ENCODE assay signal across 8 cellular contexts in the genomic region with DNA sequence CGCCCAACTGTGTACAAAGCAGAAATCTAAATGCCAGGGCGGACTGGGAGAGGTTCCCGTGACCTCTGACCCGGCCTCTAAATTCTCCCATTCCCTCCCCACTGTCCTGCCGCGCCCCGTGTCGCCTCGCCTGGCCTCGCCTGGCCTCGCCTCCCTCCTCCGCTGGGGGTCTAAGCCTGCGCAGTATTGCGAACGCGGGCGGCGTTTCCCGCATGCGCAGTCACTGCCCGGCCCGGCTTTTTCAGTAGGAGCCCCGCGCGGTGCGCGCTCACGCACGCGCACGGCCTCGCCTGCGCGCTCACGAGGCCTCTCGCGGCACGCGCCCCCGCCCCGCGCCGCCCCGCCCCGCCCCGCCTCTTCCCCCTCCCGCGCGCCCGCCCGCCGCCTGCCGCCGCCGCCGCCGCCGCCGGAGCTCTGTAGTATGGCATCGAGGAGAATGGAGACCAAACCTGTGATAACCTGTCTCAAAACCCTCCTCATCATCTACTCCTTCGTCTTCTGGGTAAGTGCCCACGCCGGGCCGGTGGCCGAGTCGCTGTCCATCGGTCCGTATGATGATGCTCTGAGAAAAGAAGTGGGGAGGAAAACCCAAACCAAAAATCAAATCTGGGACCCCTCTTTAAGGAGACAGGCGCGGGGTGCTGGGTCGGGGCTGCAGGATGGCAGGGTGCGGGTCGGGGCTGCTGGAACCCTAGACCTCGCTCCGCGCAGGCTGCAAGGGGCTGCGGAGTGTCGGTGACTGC. TPM values are rescaled to one million over a fixed set of nuclear protein-coding genes. Genes with fewer than 3 reads are reported as not detected.
DNase-seq lines count a peak whose midpoint lies in the region; ATAC-seq and TF ChIP-seq lines count a peak whose summit lies in the region.

Gene TSPAN7, plus strand, starts transcription at position 417 of the 743 bp plus-strand sequence. Its CDS starts 5 bp downstream, at position 422.

- H3K4me3 ChIP-seq in GM12864 (ENCODE audit: low read depth, low read length) (peak within 1 kb of the TSS; percentile 49), coronary artery (peak within 1 kb of the TSS; percentile 69)

- DNase-seq in GM12864 (ENCODE audit: low read depth) (peak; percentile 22), NCI-H2227 treated with DMSO at 0.1 percent for 48 hours (lab: John Stamatoyannopoulos, UW) (peak; percentile 96), coronary artery (ENCODE audit: low spot score) (peak; percentile 77), left lobe of liver (ENCODE audit: low spot score) (peak; percentile 86)
- DNase-seq in activated CD4-positive, alpha-beta T cell treated with anti-CD3 and anti-CD28 coated beads, Interleukin-2, amount 50 U/mL, for 1 hour: peak; percentile 72
- DNase-seq in stimulated activated CD4-positive, alpha-beta T cell treated with anti-CD3 and anti-CD28 coated beads, Interleukin-1b, Interleukin-23, amount 100 ng/mL, for 24 hours (ENCODE audit: low read depth in 4 of 4, low spot score in 1 of 4): peak; percentile 40 to 70 (median 60)

- peak within 1 kb of the TSS in 1 of 2 donors; percentile 65 for H3K27ac ChIP-seq in coronary artery

- TF ChIP-seq CTCF in GM12864 (IDR thresholded peaks at IDR 0.05; ENCODE audit: low read depth, low read length, missing control alignments) (no peak), coronary artery (IDR thresholded peaks at IDR 0.05) (no peak)

- ATAC-seq in HG03066 (IDR thresholded peaks at IDR 0.05; ENCODE audit: low read depth, unreplicated experiment) (peak; percentile 87), left lobe of liver (peak; percentile 91), HG03025 (IDR thresholded peaks at IDR 0.05; ENCODE audit: low FRiP score, unreplicated experiment) (no peak)

RNA-seq across cellular contexts. Expression of gene TSPAN7, which starts in this region (rescaled TPM):
- 8.1 TPM for total RNA-seq in left lobe of liver

Comparison
In these comparisons a context has a peak if more than half of its experiments do, and no peak if none do; other contexts are left out.
1. DNase-seq: peak in every context shown above with its lines; median percentile 96 in NCI-H2227 treated with DMSO at 0.1 percent for 48 hours; 86 in left lobe of liver; 77 in coronary artery; 72 in activated CD4-positive, alpha-beta T cell treated with anti-CD3 and anti-CD28 coated beads, Interleukin-2, amount 50 U/mL, for 1 hour; 60 in stimulated activated CD4-positive, alpha-beta T cell treated with anti-CD3 and anti-CD28 coated beads, Interleukin-1b, Interleukin-23, amount 100 ng/mL, for 24 hours; 22 in GM12864.